Comparison of ENCODE assay signal across 33 cellular contexts in genomic region chr2:222383255-222383654, GRCh38. TPM values are rescaled to one million over a fixed set of nuclear protein-coding genes. Genes with fewer than 3 reads are reported as not detected.
"Had no signal": no experiment of that assay in that cellular context is flagged by ENCODE, and none has a peak within 500 bp of the region (broad histone marks: within the 10 kb centered on the region; RNA-seq: fewer than 3 reads in every experiment).

No MANE protein-coding gene starts in this region.

- H3K27me3 ChIP-seq: ascending aorta, cardiac muscle cell had no signal

- FAIRE-seq: bronchial epithelial cell, TTC549 had no signal

- ATAC-seq: activated CD8-positive, alpha-beta T cell treated with anti-CD3 and anti-CD28 coated beads for 36 hours; activated naive CD4-positive, alpha-beta T cell treated with anti-CD3 and anti-CD28 coated beads, Interleukin-2, amount 50 U/mL, for 72 hours; activated T-cell treated with anti-CD3 and anti-CD28 coated beads, Interleukin-2, amount 50 U/mL, for 4 hours; activated T-cell treated with anti-CD3 and anti-CD28 coated beads, Interleukin-2, amount 50 U/mL, for 72 hours; activated T-helper 17 cell treated with anti-CD3 and anti-CD28 coated beads, Interleukin-2, amount 50 U/mL, for 72 hours had no signal

- H3K4me3 ChIP-seq: ascending aorta, cardiac muscle cell had no signal

- H3K4me1 ChIP-seq: ascending aorta had no signal

- H3K36me3 ChIP-seq: ascending aorta, cardiac muscle cell had no signal

- H3K9me3 ChIP-seq: ascending aorta had no signal

- DNase-seq: activated B cell treated with CpG ODN at 0.5 μM for 24 hours; activated CD4-positive, alpha-beta memory T cell treated with anti-CD3 and anti-CD28 coated beads for 36 hours; activated CD4-positive, alpha-beta T cell treated with anti-CD3 and anti-CD28 coated beads for 4 hours; activated CD4-positive, alpha-beta T cell treated with anti-CD3 and anti-CD28 coated beads, Interleukin-2, amount 10 ng/mL, durations not matched to agents 24 days and 14 days; activated CD4-positive, alpha-beta T cell treated with anti-CD3 and anti-CD28 coated beads, Interleukin-2, amount 50 U/mL, for 1 hour; activated CD4-positive, alpha-beta T cell treated with anti-CD3 and anti-CD28 coated beads, Interleukin-2, amount 50 U/mL, for 4 hours; activated CD4-positive, CD25-positive, alpha-beta regulatory T cell treated with anti-CD3 and anti-CD28 coated beads, Interleukin-2, amount 50 U/mL, for 72 hours; activated CD8-positive, alpha-beta memory T cell treated with anti-CD3 and anti-CD28 coated beads, Interleukin-2, amount 50 U/mL, for 4 hours; activated CD8-positive, alpha-beta T cell treated with anti-CD3 and anti-CD28 coated beads for 36 hours; activated effector memory CD4-positive, alpha-beta T cell treated with anti-CD3 and anti-CD28 coated beads, Interleukin-2, amount 50 U/mL, for 16 hours; activated gamma-delta T cell treated with Interleukin-2 at 50 U/mL for 16 hours; activated naive CD4-positive, alpha-beta T cell; activated naive CD4-positive, alpha-beta T cell treated with anti-CD3 and anti-CD28 coated beads for 36 hours; activated naive CD4-positive, alpha-beta T cell treated with anti-CD3 and anti-CD28 coated beads, Interleukin-2, amount 50 U/mL, for 16 hours; activated naive CD8-positive, alpha-beta T cell treated with anti-CD3 and anti-CD28 coated beads for 36 hours; activated T-cell treated with anti-CD3 and anti-CD28 coated beads for 4 hours; activated T-cell treated with anti-CD3 and anti-CD28 coated beads, Interleukin-2, amount 50 U/mL, for 1 hour; activated T-cell treated with anti-CD3 and anti-CD28 coated beads, Interleukin-2, amount 50 U/mL, for 4 hours; activated T-cell treated with anti-CD3 and anti-CD28 coated beads, Interleukin-2, amount 50 U/mL, for 72 hours; amygdala; anterior cingulate cortex; caudate nucleus; cerebellar nuclear complex; T-helper 2 cell; T-helper 9 cell had no signal

- H3K27ac ChIP-seq: ascending aorta, VCaP had no signal

RNA-seq across cellular contexts. Expression of gene SGPP2, which starts 41.1 kb away (rescaled TPM):
- total RNA-seq: chondrocyte had no signal
